In genomic region chr6:30955367-30956042, GRCh38 we compare ENCODE assay signal across 1 cellular context.
A peak's percentile ranks its signal among the peaks of the same experiment; 100 is the strongest.
TF ChIP-seq lines count a peak whose summit lies in the region.

No MANE protein-coding gene starts in this region.

TF ChIP-seq in SK-N-SH, 30 proteins besides CTCF, POLR2A, EP300 and RAD21 (continued from another document):
- TF ChIP-seq USF1 (IDR thresholded peaks at IDR 0.05; ENCODE audit: borderline replicate concordance, low read depth) = no peak
- TF ChIP-seq SIN3A (IDR thresholded peaks at IDR 0.05; ENCODE audit: borderline replicate concordance, low read depth, low read length) = no peak
- TF ChIP-seq GABPA (IDR thresholded peaks at IDR 0.05; ENCODE audit: low read depth) = peak; percentile 46; the same call in 1 of the 2 replicates
- no peak for TF ChIP-seq CHD2 (IDR thresholded peaks at IDR 0.05; ENCODE audit: low read length, partially characterized antibody)
- no peak for TF ChIP-seq YY1 (IDR thresholded peaks at IDR 0.05; ENCODE audit: low read depth)
- no peak for TF ChIP-seq MXI1 (IDR thresholded peaks at IDR 0.05; ENCODE audit: low read depth, low read length)
